In the genomic region with DNA sequence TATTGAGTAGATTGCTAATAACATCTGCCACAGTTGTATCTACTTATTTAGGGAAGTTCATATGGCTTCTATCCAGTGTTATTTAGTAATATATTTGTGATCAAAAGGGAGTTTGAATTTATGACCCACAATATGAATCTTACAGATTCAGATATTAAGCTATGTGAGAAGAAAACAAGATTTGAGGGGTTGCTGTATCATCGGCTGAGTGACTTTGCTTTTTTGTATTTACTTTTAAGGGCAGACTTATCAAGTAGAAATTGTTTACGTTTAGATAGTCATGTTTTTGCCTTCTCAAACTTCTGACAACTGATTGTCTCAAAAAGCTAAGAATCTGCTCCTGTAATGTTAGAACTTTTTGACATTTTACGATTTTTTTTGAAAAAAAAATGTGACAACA, we compare ENCODE assay signal across 25 cellular contexts. TPM values are rescaled to one million over a fixed set of nuclear protein-coding genes. Genes with fewer than 3 reads are reported as not detected.
A peak's percentile ranks its signal among the peaks of the same experiment; 100 is the strongest.
DNase-seq lines count a peak whose midpoint lies in the region; ATAC-seq, FAIRE-seq and TF ChIP-seq lines count a peak whose summit lies in the region.
"Had no signal": no experiment of that assay in that cellular context is flagged by ENCODE, and none has a peak within 500 bp of the region (broad histone marks: within the 10 kb centered on the region; RNA-seq: fewer than 3 reads in every experiment).

No MANE protein-coding gene starts in this region.

- in situ Hi-C loops in K562 (cut with MboI) = no loop called here

- WGBS in K562 (ENCODE audit: insufficient coverage, low coverage, missing lambda C conversion rate) = 30% methylated on average over 3 of the region's 3 CpGs
- 96 to 100% methylated on average over 1 to 3 of the region's 3 CpGs for WGBS in endodermal cell (ENCODE audit: insufficient coverage in 1 of 2, insufficient read length in 1 of 2), 2 experiments

- TF ChIP-seq CTCF in K562 (IDR thresholded peaks at IDR 0.05 in 2 of 3, conservative IDR thresholded peaks at IDR 0.05 in 1 of 3; ENCODE audit: insufficient read depth in 2 of 3, low read depth in 1 of 3, low read length in 3 of 3) = no peak
- no peak for TF ChIP-seq CTCF in endodermal cell (conservative IDR thresholded peaks at IDR 0.05)

- no peaks in the 10 kb centered on the region for H4K20me1 ChIP-seq in K562 (replicated peaks; ENCODE audit: control insufficient read depth, insufficient read depth, low read length)
- H4K20me1 ChIP-seq: BLaER1 had no signal

- CTCF ChIA-PET in K562 (lab: Yijun Ruan, JAX; ENCODE audit: low intra/inter-chr PET ratio) = no interaction called here

- H3K4me2 ChIP-seq in K562 (ENCODE audit: insufficient read depth, low read length) = no peak overlapping the region
- H3K4me2 ChIP-seq: BLaER1 had no signal

- DNase-seq in K562 (ENCODE audit: extremely low read depth in 1 of 4, low spot score in 3 of 4) = no peak
- DNase-seq in endodermal cell = no peak
- no peak for DNase-seq in DMS79 (lab: John Stamatoyannopoulos, UW)
- DNase-seq in hippocampal formation (lab: John Stamatoyannopoulos, UW) = no peak
- DNase-seq: 8988T; ACHN; BE2C; C1 segment of cervical spinal cord; CD4-positive, alpha-beta memory T cell; CD4-positive, CD25-positive, alpha-beta regulatory T cell; CD8-positive, alpha-beta memory T cell; COR-L47; DMS 273 treated with DMSO at 0.1 percent for 48 hours; DMS153; DMS53; DMS79 treated with DMSO at 0.1 percent for 48 hours; EL; GF-D8 had no signal

- H3K27me3 Mint-ChIP-seq in endodermal cell (ENCODE audit: insufficient read depth) = no peaks in the 10 kb centered on the region
- H3K27me3 Mint-ChIP-seq: CD4-positive, alpha-beta memory T cell; CD4-positive, CD25-positive, alpha-beta regulatory T cell; CD8-positive, alpha-beta memory T cell had no signal

- H3K27ac Mint-ChIP-seq in endodermal cell = peak overlapping the region; percentile 18
- H3K27ac Mint-ChIP-seq: CD4-positive, alpha-beta memory T cell; CD4-positive, CD25-positive, alpha-beta regulatory T cell had no signal

- H3K4me1 Mint-ChIP-seq in endodermal cell = peaks cover 3% of the 10 kb centered on the region
- H3K4me1 Mint-ChIP-seq: CD4-positive, alpha-beta memory T cell; CD8-positive, alpha-beta memory T cell had no signal

- H3K9ac ChIP-seq in K562 (ENCODE audit: insufficient read depth in 1 of 2, low read depth in 2 of 2, low read length in 2 of 2) = no peak overlapping the region
- no peak overlapping the region for H3K9ac ChIP-seq in endodermal cell (ENCODE audit: extremely low read depth, low read length, poor library complexity, severe bottlenecking)
- H3K9ac ChIP-seq: BLaER1 had no signal

- POLR2A ChIA-PET in K562 (lab: Yijun Ruan, JAX) = no interaction called here

- H3K27ac ChIP-seq in K562 (ENCODE audit: extremely low read depth, low read depth, low read length) = no peak overlapping the region
- no peak overlapping the region for H3K27ac ChIP-seq in endodermal cell (ENCODE audit: low read depth, low read length)
- H3K27ac ChIP-seq: BLaER1 had no signal

- ATAC-seq in K562 (no peak), HG03354 (IDR thresholded peaks at IDR 0.05; ENCODE audit: poor library complexity, severe bottlenecking, unreplicated experiment) (no peak), GM19324 (IDR thresholded peaks at IDR 0.05; ENCODE audit: low FRiP score, unreplicated experiment) (no peak)

- peaks cover 75% of the 10 kb centered on the region for H3K36me3 ChIP-seq in K562 (ENCODE audit: control insufficient read depth, insufficient read depth, low read length)
- H3K36me3 ChIP-seq in endodermal cell (ENCODE audit: control insufficient read depth, insufficient read depth, low read length) = peaks cover 67% of the 10 kb centered on the region

- no peak overlapping the region for H2AFZ ChIP-seq in K562 (ENCODE audit: low read depth, low read length)

- peaks cover 22% of the 10 kb centered on the region for H3K36me3 Mint-ChIP-seq in endodermal cell (ENCODE audit: low read depth)

- H3K9me3 ChIP-seq in K562 (replicated peaks; ENCODE audit: control insufficient read depth, insufficient read depth, low read depth, low read length) (no peaks in the 10 kb centered on the region), endodermal cell (ENCODE audit: control insufficient read depth, low read length) (no peaks in the 10 kb centered on the region)
- H3K9me3 ChIP-seq: BE2C, BLaER1 had no signal

- H3K9me3 Mint-ChIP-seq in endodermal cell = no peaks in the 10 kb centered on the region
- H3K9me3 Mint-ChIP-seq: CD14-positive monocyte; CD4-positive, alpha-beta memory T cell; CD4-positive, CD25-positive, alpha-beta regulatory T cell; CD8-positive, alpha-beta memory T cell had no signal

- TF ChIP-seq POLR2A in K562 (conservative IDR thresholded peaks at IDR 0.05) = no peak

- FAIRE-seq in G401.6 (lab: Jason Lieb, UNC) (peak; percentile 11), K562 (lab: Jason Lieb, UNC) (no peak), islet of Langerhans (lab: Jason Lieb, UNC) (peak; percentile 79)
- FAIRE-seq: GM12891 had no signal

- no peaks in the 10 kb centered on the region for H3K79me2 ChIP-seq in K562 (ENCODE audit: control insufficient read depth, insufficient read depth, low read length)

- no peak for TF ChIP-seq EP300 in K562 (IDR thresholded peaks at IDR 0.05; ENCODE audit: low read length)

- intact Hi-C loops in K562 (cut with micrococcal nuclease) = no loop called here

- H3K27me3 ChIP-seq in K562 (ENCODE audit: control insufficient read depth in 2 of 2, insufficient read depth in 2 of 2, low read length in 2 of 2) = no peaks in the 10 kb centered on the region
- H3K27me3 ChIP-seq in endodermal cell (ENCODE audit: control insufficient read depth, insufficient read depth, low read length, poor library complexity, severe bottlenecking) = no peaks in the 10 kb centered on the region
- H3K27me3 ChIP-seq: BE2C, BLaER1 had no signal

- TF ChIP-seq RAD21 in K562 (CRISPR knock-in tag; conservative IDR thresholded peaks at IDR 0.05 in 1 of 2, IDR thresholded peaks at IDR 0.05 in 1 of 2) = no peak

- BruUV-seq in K562 (replicated peaks; lab: Mats Ljungman, UMichigan) = no TSS peak

- no peak overlapping the region for H3K4me3 Mint-ChIP-seq in endodermal cell
- H3K4me3 Mint-ChIP-seq: CD14-positive monocyte; CD4-positive, alpha-beta memory T cell; CD4-positive, CD25-positive, alpha-beta regulatory T cell; CD8-positive, alpha-beta memory T cell had no signal

- H3K9me1 ChIP-seq in K562 (ENCODE audit: control insufficient read depth, insufficient read depth, low read length) = no peaks in the 10 kb centered on the region

- H3K4me1 ChIP-seq in K562 (replicated peaks in 1 of 2; ENCODE audit: control insufficient read depth in 2 of 2, insufficient read depth in 2 of 2, low read length in 2 of 2) (peaks cover 3 to 5% of the 10 kb centered on the region in 2 experiments; a peak in 3 of 5 replicates), endodermal cell (ENCODE audit: control insufficient read depth, insufficient read depth, low read length) (no peaks in the 10 kb centered on the region)
- H3K4me1 ChIP-seq: BE2C had no signal

- H3K4me3 ChIP-seq in K562 (no peak overlapping the region), endodermal cell (ENCODE audit: low read length) (no peak overlapping the region)
- H3K4me3 ChIP-seq: BLaER1 had no signal

TF ChIP-seq in K562, 482 proteins besides CTCF, POLR2A, EP300 and RAD21 (continues in another document):
- TF ChIP-seq GTF2E2 (tag; IDR thresholded peaks at IDR 0.05) = no peak
- peak in 1 of 2 experiments; percentile 39; a peak in 1 of 4 replicates for TF ChIP-seq FOXA3 (CRISPR knock-in tag; conservative IDR thresholded peaks at IDR 0.05 in 1 of 2, IDR thresholded peaks at IDR 0.05 in 1 of 2)
- no peak for TF ChIP-seq HIVEP1 (CRISPR knock-in tag; IDR thresholded peaks at IDR 0.05)
- TF ChIP-seq PPARD (CRISPR knock-in tag; IDR thresholded peaks at IDR 0.05) = no peak
- TF ChIP-seq TCFL5 (CRISPR knock-in tag; conservative IDR thresholded peaks at IDR 0.05) = no peak
- no peak for TF ChIP-seq RAD51 (IDR thresholded peaks at IDR 0.05; ENCODE audit: borderline replicate concordance, low read depth)
- no peak for TF ChIP-seq TBL1XR1 (IDR thresholded peaks at IDR 0.05; ENCODE audit: low read length in 2 of 2)
- no peak for TF ChIP-seq KLF13 (tag; IDR thresholded peaks at IDR 0.05; ENCODE audit: borderline replicate concordance, low read depth)
- no peak for TF ChIP-seq ZFP1 (CRISPR knock-in tag; IDR thresholded peaks at IDR 0.05)

RNA-seq across cellular contexts. Expression of gene DCK, which starts 17.2 kb away (rescaled TPM):
- total RNA-seq in K562 (2011; cell fraction: chromatin; rRNA removed; ENCODE audit: low replicate concordance) = 2.4 and 39.4 TPM in 2 replicates
- total RNA-seq in K562 (2011; cell fraction: nucleolus; rRNA removed) = 1.7 and 2.2 TPM in 2 replicates
- 3.5 and 7.2 TPM in 2 replicates for total RNA-seq in K562 (2011; cell fraction: nucleoplasm; rRNA removed)
- total RNA-seq in K562 (2014; rRNA removed) (11.3 and 14.2 TPM in 2 replicates), K562 (2014; rRNA removed; fragmentation: Illumina TruSeq; extraction: Trizol) (21.8 and 24.9 TPM in 2 replicates), K562 (2015; rRNA removed; fragmentation: Illumina TruSeq; extraction: Trizol) (19.3 and 20.9 TPM in 2 replicates), K562 (2021) (18.1 and 18.5 TPM in 2 replicates), endodermal cell (10 to 100 TPM; 15.3 to 26.1 TPM)
- polyA plus RNA-seq in K562 (2011; rRNA removed) (12.0 and 14.4 TPM in 2 replicates), K562 (2014; fragmentation: Illumina TruSeq; extraction: Trizol) (21.1 and 25.8 TPM in 2 replicates), K562 (2014; fragmentation: Nextera tagmentation; extraction: Ambion mirVana) (10 to 100 TPM; 19.6 to 21.2 TPM), K562 (2014; rRNA removed) (15.8 and 16.7 TPM in 2 replicates)
- 3.3 and 6.8 TPM in 2 replicates for polyA plus RNA-seq in K562 (2011; cell fraction: cytosol; rRNA removed)
- polyA plus RNA-seq in K562 (2011; cell fraction: nucleus; rRNA removed) = 2.4 and 3.8 TPM in 2 replicates
- 14.8 and 21.4 TPM in 2 replicates for polyA plus RNA-seq in K562 (2012)
- polyA minus RNA-seq in K562 (2011; rRNA and poly(A)+ RNA removed) = 8.5 and 11.5 TPM in 2 replicates
- polyA minus RNA-seq in K562 (2011; cell fraction: cytosol; rRNA and poly(A)+ RNA removed) = 6.8 and 8.3 TPM in 2 replicates
- polyA minus RNA-seq in K562 (2011; cell fraction: nucleus; rRNA and poly(A)+ RNA removed) = 2.4 and 4.7 TPM in 2 replicates
- polyA plus RNA-seq in endodermal cell (2013, experiment 1 of 2) = 38.0 TPM
- 41.7 TPM for polyA plus RNA-seq in endodermal cell (2013, experiment 2 of 2)
